22 cellular contexts compared by ENCODE assay signal in genomic region chr18:65568866-65569265, GRCh38.
"Had no signal": no experiment of that assay in that cellular context is flagged by ENCODE, and none has a peak within 500 bp of the region (broad histone marks: within the 10 kb centered on the region; RNA-seq: fewer than 3 reads in every experiment).

No MANE protein-coding gene starts in this region.

- H3K27me3 Mint-ChIP-seq: naive thymus-derived CD4-positive, alpha-beta T cell; stimulated activated memory B cell treated with anti-CD40 and anti-IgM and Interleukin-4, amounts not matched to agents 10 μg/mL and 1 μg/mL and 100 μg/mL, for 72 hours; stimulated activated naive CD8-positive, alpha-beta T cell treated with anti-CD3 and anti-CD28 coated beads, Interleukin-15, Interleukin-2, amounts not matched to agents 100 ng/mL and 50 ng/mL, for 24 hours had no signal

- H3K27me3 ChIP-seq: colonic mucosa, gastrocnemius medialis, ovary, sigmoid colon, tibial nerve, upper lobe of left lung had no signal

- H3K9me3 Mint-ChIP-seq: nephron; stimulated activated memory B cell treated with anti-CD40 and anti-IgM and Interleukin-4, amounts not matched to agents 10 μg/mL and 1 μg/mL and 100 μg/mL, for 72 hours had no signal

- H3K27ac Mint-ChIP-seq: naive thymus-derived CD4-positive, alpha-beta T cell; nephron; stimulated activated memory B cell treated with anti-CD40 and anti-IgM and Interleukin-4, amounts not matched to agents 10 μg/mL and 1 μg/mL and 100 μg/mL, for 72 hours; stimulated activated naive CD8-positive, alpha-beta T cell treated with anti-CD3 and anti-CD28 coated beads, Interleukin-15, Interleukin-2, amounts not matched to agents 100 ng/mL and 50 ng/mL, for 24 hours had no signal

- H3K9me3 ChIP-seq: colonic mucosa, gastrocnemius medialis, ovary, sigmoid colon, thoracic aorta, tibial nerve, upper lobe of left lung had no signal

- H3K4me1 ChIP-seq: colonic mucosa, gastrocnemius medialis, psoas muscle, sigmoid colon, tibial nerve, upper lobe of left lung had no signal

- H3K4me3 Mint-ChIP-seq: naive thymus-derived CD4-positive, alpha-beta T cell; nephron; stimulated activated memory B cell treated with anti-CD40 and anti-IgM and Interleukin-4, amounts not matched to agents 10 μg/mL and 1 μg/mL and 100 μg/mL, for 72 hours; stimulated activated naive CD8-positive, alpha-beta T cell treated with anti-CD3 and anti-CD28 coated beads, Interleukin-15, Interleukin-2, amounts not matched to agents 100 ng/mL and 50 ng/mL, for 24 hours had no signal

- H3K4me3 ChIP-seq: colonic mucosa, gastrocnemius medialis, ovary, psoas muscle, sigmoid colon, thoracic aorta, tibial nerve, upper lobe of left lung had no signal

- DNase-seq: colonic mucosa; dermis blood vessel endothelial cell; effector memory CD4-positive, alpha-beta T cell; gastrocnemius medialis; head of caudate nucleus; mesendoderm; midbrain; naive thymus-derived CD4-positive, alpha-beta T cell; nucleus accumbens; ovary; posterior cingulate gyrus; psoas muscle; right cardiac atrium; sigmoid colon; stimulated activated CD4-positive, alpha-beta T cell treated with anti-CD3 and anti-CD28 coated beads, Interleukin-2, amount 100 ng/mL, for 24 hours; stimulated activated CD4-positive, alpha-beta T cell treated with anti-CD3 and anti-CD28 coated beads, Interleukin-4, amount 100 ng/mL, for 4 hours; upper lobe of left lung had no signal

- H3K27ac ChIP-seq: colonic mucosa, gastrocnemius medialis, ovary, psoas muscle, sigmoid colon, thoracic aorta, tibial nerve, upper lobe of left lung had no signal

- H3K36me3 Mint-ChIP-seq: naive thymus-derived CD4-positive, alpha-beta T cell; stimulated activated memory B cell treated with anti-CD40 and anti-IgM and Interleukin-4, amounts not matched to agents 10 μg/mL and 1 μg/mL and 100 μg/mL, for 72 hours had no signal

- ATAC-seq: gastrocnemius medialis; naive thymus-derived CD4-positive, alpha-beta T cell; psoas muscle; right cardiac atrium; stimulated activated memory B cell treated with anti-CD40 and anti-IgM and Interleukin-4, amounts not matched to agents 10 μg/mL and 1 μg/mL and 100 μg/mL, for 72 hours had no signal

- H3K4me1 Mint-ChIP-seq: naive thymus-derived CD4-positive, alpha-beta T cell; stimulated activated memory B cell treated with anti-CD40 and anti-IgM and Interleukin-4, amounts not matched to agents 10 μg/mL and 1 μg/mL and 100 μg/mL, for 72 hours had no signal

- H3K36me3 ChIP-seq: colonic mucosa, gastrocnemius medialis, ovary, sigmoid colon, thoracic aorta, tibial nerve, upper lobe of left lung had no signal
